In the genomic region with DNA sequence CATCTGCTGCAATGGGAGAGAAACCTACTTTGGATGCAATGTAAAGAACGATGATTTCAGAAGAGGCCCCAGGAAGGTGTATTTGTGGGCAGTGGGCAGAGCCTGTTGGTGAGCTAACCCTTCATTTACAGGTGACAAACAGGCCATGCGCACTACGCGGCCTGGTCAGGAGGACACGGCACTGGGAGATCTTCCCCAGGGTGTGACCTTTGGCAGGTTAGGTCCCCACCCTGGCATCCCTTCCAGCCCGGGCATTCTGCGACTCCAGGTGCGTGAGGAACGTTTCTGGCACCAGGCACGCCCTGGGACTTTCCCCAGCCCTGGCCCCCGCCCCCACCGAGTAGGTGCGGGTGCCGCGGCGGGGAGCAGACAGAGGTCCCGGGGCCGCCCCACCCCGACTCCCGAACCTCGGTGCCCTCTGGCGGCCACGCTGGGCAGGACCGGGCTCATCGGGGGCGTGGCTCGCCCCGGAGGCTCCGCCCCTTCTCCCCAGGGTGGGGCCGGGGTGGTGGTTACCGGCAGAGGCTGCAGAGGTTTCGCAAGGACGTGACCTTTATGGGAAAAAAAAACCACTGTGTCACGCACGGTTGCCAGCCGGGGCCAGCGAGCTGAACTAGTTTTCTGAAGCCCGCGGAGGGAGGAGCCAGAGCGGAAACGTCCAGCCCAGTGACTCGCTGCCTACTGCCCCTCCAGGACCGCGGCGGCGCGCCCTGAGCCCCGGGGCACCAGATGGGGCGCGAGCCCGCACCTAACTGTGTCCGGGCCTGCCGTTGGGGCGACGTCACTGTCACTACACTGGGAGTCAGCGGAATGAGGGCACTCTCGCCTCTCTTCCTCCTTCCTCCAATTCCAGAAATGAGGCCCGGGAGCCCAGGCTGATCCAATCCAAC, we compare ENCODE assay signal across 8 cellular contexts. TPM values are rescaled to one million over a fixed set of nuclear protein-coding genes. Genes with fewer than 3 reads are reported as not detected.
A peak's percentile ranks its signal among the peaks of the same experiment; 100 is the strongest.
DNase-seq lines count a peak whose midpoint lies in the region; ATAC-seq and TF ChIP-seq lines count a peak whose summit lies in the region.

No MANE protein-coding gene starts in this region.

- peak overlapping the region; percentile 51 for H2AFZ ChIP-seq in ACC112 (ENCODE audit: low read length, unreplicated experiment)

- peaks cover 13% of the 10 kb centered on the region for H3K4me1 ChIP-seq in ACC112 (ENCODE audit: control insufficient read depth, insufficient read depth, low read length, unreplicated experiment)
- H3K4me1 ChIP-seq in mucosa of descending colon (ENCODE audit: low read depth), result no peaks in the 10 kb centered on the region

- H3K36me3 ChIP-seq in ACC112 (ENCODE audit: insufficient read depth, low read length) (no peaks in the 10 kb centered on the region), mucosa of descending colon (ENCODE audit: low read depth) (no peaks in the 10 kb centered on the region)

- peak overlapping the region; percentile 66 for H3K4me3 ChIP-seq in ACC112 (ENCODE audit: low read depth, low read length)
- no peak overlapping the region for H3K4me3 ChIP-seq in mucosa of descending colon

- intact Hi-C loops in mucosa of descending colon (cut with DNase I, micrococcal nuclease), result loop anchor here in 1 of 2 donors (10.0 kb wide), 1 partner anchor 107 kb away; the partner anchor contains the start of gene DDX3X

- H3K27ac ChIP-seq in ACC112 (ENCODE audit: low read depth, low read length), result peak overlapping the region; percentile 79

- H3K27me3 ChIP-seq in ACC112 (ENCODE audit: insufficient read depth, low read length), result no peaks in the 10 kb centered on the region

- peak; percentile 28 to 84 for DNase-seq in NCI-H526 (lab: John Stamatoyannopoulos, UW)
- DNase-seq in activated CD8-positive, alpha-beta memory T cell treated with anti-CD3 and anti-CD28 coated beads, Interleukin-2, amount 50 U/mL, for 1 hour (ENCODE audit: extremely low read depth), result peak; percentile 40
- DNase-seq in epidermal melanocyte (ENCODE audit: insufficient read length, low spot score), result peak; percentile 32
- peak; percentile 83 to 93 (median 90) for DNase-seq in mucosa of descending colon
- DNase-seq in stimulated activated CD8-positive, alpha-beta memory T cell treated with anti-CD3 and anti-CD28 coated beads, Interleukin-4, amount 100 ng/mL, for 48 hours, result peak; percentile 91

- no peaks in the 10 kb centered on the region for H3K9me3 ChIP-seq in mucosa of descending colon

- peak; percentile 35 for TF ChIP-seq CTCF in mucosa of descending colon (IDR thresholded peaks at IDR 0.05)

- no peaks in the 10 kb centered on the region for H3K79me2 ChIP-seq in ACC112 (ENCODE audit: control insufficient read depth, insufficient read depth, low read length, unreplicated experiment)

- ATAC-seq in GM18517 (IDR thresholded peaks at IDR 0.05; ENCODE audit: unreplicated experiment) (peak; percentile 69), HG03039 (IDR thresholded peaks at IDR 0.05; ENCODE audit: unreplicated experiment) (peak; percentile 73), mucosa of descending colon (peak; percentile 98)

RNA-seq across cellular contexts. Expression of gene NYX, which starts 5.0 kb away (rescaled TPM):
- total RNA-seq in mucosa of descending colon, result not detected

Comparison
In these comparisons a context has a peak if more than half of its experiments do, and no peak if none do; other contexts are left out.
1. DNase-seq: peak in every context shown above with its lines; median percentile 91 in stimulated activated CD8-positive, alpha-beta memory T cell treated with anti-CD3 and anti-CD28 coated beads, Interleukin-4, amount 100 ng/mL, for 48 hours; 90 in mucosa of descending colon; 56 in NCI-H526; 40 in activated CD8-positive, alpha-beta memory T cell treated with anti-CD3 and anti-CD28 coated beads, Interleukin-2, amount 50 U/mL, for 1 hour; 32 in epidermal melanocyte.